ENCODE assay signal across 1 cellular context in genomic region chr22:46241397-46242007, GRCh38.
TF ChIP-seq lines count a peak whose summit lies in the region.

No MANE protein-coding gene starts in this region.

TF ChIP-seq in K562, 482 proteins besides CTCF, POLR2A, EP300 and RAD21 (continued from another document):
- peak; percentile 61; the same call in 1 of the 2 replicates for TF ChIP-seq ZNF592 (IDR thresholded peaks at IDR 0.05)
- TF ChIP-seq PREB (CRISPR knock-in tag; IDR thresholded peaks at IDR 0.05) = no peak
- peak; percentile 68 for TF ChIP-seq TAL1 (IDR thresholded peaks at IDR 0.05)
- no peak for TF ChIP-seq E2F5 (CRISPR knock-in tag; IDR thresholded peaks at IDR 0.05)
- TF ChIP-seq ZNF695 (CRISPR knock-in tag; IDR thresholded peaks at IDR 0.05) = no peak
- no peak for TF ChIP-seq IFI16 (CRISPR knock-in tag; IDR thresholded peaks at IDR 0.05)
- no peak for TF ChIP-seq RHOXF2B (CRISPR knock-in tag; conservative IDR thresholded peaks at IDR 0.05)
- no peak for TF ChIP-seq ZNF277 (CRISPR knock-in tag; IDR thresholded peaks at IDR 0.05; ENCODE audit: borderline replicate concordance)
- TF ChIP-seq TOE1 (IDR thresholded peaks at IDR 0.05; ENCODE audit: borderline replicate concordance) = no peak
- TF ChIP-seq TOE1 (CRISPR knock-in tag; IDR thresholded peaks at IDR 0.05; ENCODE audit: borderline replicate concordance, low read depth) = no peak
- 0 out of 2 replicates have a peak, but pooled peaks have one; percentile 17 for TF ChIP-seq SOX6 (IDR thresholded peaks at IDR 0.05)
- no peak for TF ChIP-seq SNRNP70 (optimal IDR thresholded peaks at IDR 0.05; ENCODE audit: low read depth, low read length)
- TF ChIP-seq SMARCA4 (IDR thresholded peaks at IDR 0.05) = peak; percentile 49; the same call in 1 of the 2 replicates
- no peak for TF ChIP-seq SREBF2 (CRISPR knock-in tag; IDR thresholded peaks at IDR 0.05)
- TF ChIP-seq ZNF224 (CRISPR knock-in tag; IDR thresholded peaks at IDR 0.05) = no peak
TF ChIP-seq in K562: peak in this region for 15.
